Comparison of ENCODE assay signal across 1 cellular context in genomic region chr4:52578951-52579350, GRCh38.
TF ChIP-seq lines count a peak whose summit lies in the region.

No MANE protein-coding gene starts in this region.

TF ChIP-seq in IMR-90, 13 proteins besides CTCF, POLR2A, EP300 and RAD21 (continued from another document):
- TF ChIP-seq RCOR1 (IDR thresholded peaks at IDR 0.05; ENCODE audit: insufficient replicate concordance, low read length), result no peak
